In genomic region chr6:25490018-25490865, GRCh38 we compare ENCODE assay signal across 8 cellular contexts.
DNase-seq lines count a peak whose midpoint lies in the region; ATAC-seq, FAIRE-seq and TF ChIP-seq lines count a peak whose summit lies in the region.

No MANE protein-coding gene starts in this region.

- peak overlapping the region; percentile 49 for H2AFZ ChIP-seq in endothelial cell of umbilical vein (ENCODE audit: low read depth, low read length)

- intact Hi-C loops in endothelial cell of umbilical vein (cut with micrococcal nuclease) (loop anchor here (1.0 to 5.0 kb wide), 6 partner anchors 66 to 633 kb away; partner anchors contain the start of gene CARMIL1), mucosa of descending colon (cut with DNase I, micrococcal nuclease) (loop anchor here in 1 of 2 donors (5.0 kb wide), 1 partner anchor 223 kb away; no protein-coding TSS in a partner anchor)

- H3K27me3 ChIP-seq in endothelial cell of umbilical vein (ENCODE audit: control insufficient read depth in 2 of 2, insufficient read depth in 2 of 2, low read length in 2 of 2), result no peaks in the 10 kb centered on the region

- peak; percentile 88 for TF ChIP-seq CTCF in C4-2B (conservative IDR thresholded peaks at IDR 0.05)
- peak; percentile 73 to 83 for TF ChIP-seq CTCF in endothelial cell of umbilical vein (IDR thresholded peaks at IDR 0.05; ENCODE audit: extremely low read depth in 1 of 2, insufficient read depth in 1 of 2, low read depth in 1 of 2, low read length in 2 of 2)
- TF ChIP-seq CTCF in mucosa of descending colon (IDR thresholded peaks at IDR 0.05), result peak; percentile 58

- CTCF ChIA-PET in activated CD8-positive, alpha-beta memory T cell treated with anti-CD3 and anti-CD28 coated beads, Interleukin-2, amount 10 ng/mL, durations not matched to agents 7 days and 5 days (lab: Charles Lee), result interaction anchor here (0.7 to 8.8 kb wide), 44 partner anchors 9 to 267 kb away, joined by 3 to 104 read pairs (median 4); partner anchors contain the start of gene CARMIL1
- CTCF ChIA-PET in endothelial cell of umbilical vein (lab: Charles Lee), result interaction anchor here (0.5 to 3.8 kb wide), 62 partner anchors 8 to 634 kb away, joined by 3 to 164 read pairs (median 4); partner anchors contain the start of gene CARMIL1

- no peaks in the 10 kb centered on the region for H3K79me2 ChIP-seq in endothelial cell of umbilical vein (ENCODE audit: control insufficient read depth, insufficient read depth, low read length)

- H3K36me3 ChIP-seq in endothelial cell of umbilical vein (ENCODE audit: control insufficient read depth in 2 of 2, extremely low read depth in 1 of 2, insufficient read depth in 2 of 2, low read length in 2 of 2) (no peaks in the 10 kb centered on the region), mucosa of descending colon (ENCODE audit: low read depth) (no peaks in the 10 kb centered on the region)

- DNase-seq in HTR-8/SVneo (ENCODE audit: insufficient read length, low spot score) (peak; percentile 64), NOMO-1 treated with DMSO at 0.1 percent for 48 hours (lab: John Stamatoyannopoulos, UW; ENCODE audit: unreplicated experiment) (peak; percentile 70), endothelial cell of umbilical vein (ENCODE audit: low read depth, low spot score) (peak; percentile 73), mucosa of descending colon (peak; percentile 62 to 87 (median 72))
- peak; percentile 79 for DNase-seq in activated CD8-positive, alpha-beta memory T cell treated with anti-CD3 and anti-CD28 coated beads, Interleukin-2, amount 10 ng/mL, durations not matched to agents 7 days and 5 days
- peak; percentile 8 to 36 for DNase-seq in stimulated activated CD8-positive, alpha-beta memory T cell treated with anti-CD3 and anti-CD28 coated beads, Interleukin-7, amount 100 ng/mL, for 1 hour (ENCODE audit: low read depth in 2 of 2)

- ATAC-seq in GM19455 (IDR thresholded peaks at IDR 0.05; ENCODE audit: unreplicated experiment) (peak; percentile 76), mucosa of descending colon (peak; percentile 99)
- peak; percentile 79 for ATAC-seq in activated CD8-positive, alpha-beta memory T cell treated with anti-CD3 and anti-CD28 coated beads, Interleukin-2, amount 10 ng/mL, durations not matched to agents 7 days and 5 days

- no peaks in the 10 kb centered on the region for H3K9me1 ChIP-seq in endothelial cell of umbilical vein (replicated peaks; ENCODE audit: control insufficient read depth, extremely low read depth, insufficient read depth, low read length)

- H3K27me3 Mint-ChIP-seq in activated CD8-positive, alpha-beta memory T cell treated with anti-CD3 and anti-CD28 coated beads, Interleukin-2, amount 10 ng/mL, durations not matched to agents 7 days and 5 days, result no peaks in the 10 kb centered on the region

- H3K4me1 Mint-ChIP-seq in activated CD8-positive, alpha-beta memory T cell treated with anti-CD3 and anti-CD28 coated beads, Interleukin-2, amount 10 ng/mL, durations not matched to agents 7 days and 5 days, result peaks cover 4% of the 10 kb centered on the region

- H3K9me3 Mint-ChIP-seq in activated CD8-positive, alpha-beta memory T cell treated with anti-CD3 and anti-CD28 coated beads, Interleukin-2, amount 10 ng/mL, durations not matched to agents 7 days and 5 days (ENCODE audit: low read depth), result no peaks in the 10 kb centered on the region

- H4K20me1 ChIP-seq in endothelial cell of umbilical vein (replicated peaks; ENCODE audit: control insufficient read depth, extremely low read depth, insufficient read depth, low read length), result no peaks in the 10 kb centered on the region

- H3K36me3 Mint-ChIP-seq in activated CD8-positive, alpha-beta memory T cell treated with anti-CD3 and anti-CD28 coated beads, Interleukin-2, amount 10 ng/mL, durations not matched to agents 7 days and 5 days, result no peaks in the 10 kb centered on the region

- H3K4me3 ChIP-seq in endothelial cell of umbilical vein (replicated peaks in 1 of 3; ENCODE audit: insufficient read depth in 1 of 3, low read depth in 1 of 3, low read length in 3 of 3) (no peak overlapping the region), mucosa of descending colon (no peak overlapping the region)

- no TSS peak for BruUV-seq in endothelial cell of umbilical vein (replicated peaks; lab: Mats Ljungman, UMichigan)

- FAIRE-seq in HTR-8/SVneo (lab: Jason Lieb, UNC) (peak; percentile 4), endothelial cell of umbilical vein (lab: Jason Lieb, UNC) (peak; percentile 73)

- H3K9me3 ChIP-seq in endothelial cell of umbilical vein (replicated peaks; ENCODE audit: control insufficient read depth, insufficient read depth, low read length), result no peaks in the 10 kb centered on the region
- no peaks in the 10 kb centered on the region for H3K9me3 ChIP-seq in mucosa of descending colon

- dilution Hi-C loops in endothelial cell of umbilical vein (cut with MboI; ENCODE audit: extremely low pct_ligation_motif_present, low sequenced_read_pairs), result no loop called here

- no peak overlapping the region for H3K4me3 Mint-ChIP-seq in activated CD8-positive, alpha-beta memory T cell treated with anti-CD3 and anti-CD28 coated beads, Interleukin-2, amount 10 ng/mL, durations not matched to agents 7 days and 5 days

- H3K9ac ChIP-seq in endothelial cell of umbilical vein (replicated peaks; ENCODE audit: extremely low read depth, insufficient read depth, low read length), result no peak overlapping the region

- no peaks in the 10 kb centered on the region for H3K4me1 ChIP-seq in endothelial cell of umbilical vein (ENCODE audit: control insufficient read depth, extremely low read depth, insufficient read depth, low read length)
- no peaks in the 10 kb centered on the region for H3K4me1 ChIP-seq in mucosa of descending colon (ENCODE audit: low read depth)

- H3K27ac ChIP-seq in C4-2B (no peak overlapping the region), endothelial cell of umbilical vein (ENCODE audit: insufficient read depth, low read depth, low read length) (no peak overlapping the region)

- TF ChIP-seq POLR2A in endothelial cell of umbilical vein (IDR thresholded peaks at IDR 0.05; ENCODE audit: low read depth, low read length), result no peak

- H3K27ac Mint-ChIP-seq in activated CD8-positive, alpha-beta memory T cell treated with anti-CD3 and anti-CD28 coated beads, Interleukin-2, amount 10 ng/mL, durations not matched to agents 7 days and 5 days, result no peak overlapping the region

- POLR2A ChIA-PET in endothelial cell of umbilical vein (lab: Charles Lee), result interaction anchor here (1.0 kb wide), 1 partner anchor 212 kb away, joined by 4 read pairs; the partner anchor contains the start of gene CARMIL1

- no peak overlapping the region for H3K4me2 ChIP-seq in endothelial cell of umbilical vein (ENCODE audit: insufficient read depth, low read length)

TF ChIP-seq in endothelial cell of umbilical vein, 7 proteins besides CTCF, POLR2A, EP300 and RAD21:
- TF ChIP-seq JUN (IDR thresholded peaks at IDR 0.05; ENCODE audit: borderline replicate concordance, insufficient read depth, insufficient read length, low read depth) (no peak), MYC (IDR thresholded peaks at IDR 0.05; ENCODE audit: low read depth, low read length) (no peak), GATA2 (IDR thresholded peaks at IDR 0.05; ENCODE audit: insufficient read depth, insufficient read length, low read depth, low read length) (no peak), POLR2AphosphoS5 (IDR thresholded peaks at IDR 0.05; ENCODE audit: insufficient read depth, low read depth, low read length) (no peak), FOS (IDR thresholded peaks at IDR 0.05; ENCODE audit: borderline replicate concordance, insufficient read depth, low read length) (no peak), EZH2 (IDR thresholded peaks at IDR 0.05; ENCODE audit: borderline replicate concordance, low read depth, low read length, severe bottlenecking) (no peak)
- TF ChIP-seq, protein P1, sequence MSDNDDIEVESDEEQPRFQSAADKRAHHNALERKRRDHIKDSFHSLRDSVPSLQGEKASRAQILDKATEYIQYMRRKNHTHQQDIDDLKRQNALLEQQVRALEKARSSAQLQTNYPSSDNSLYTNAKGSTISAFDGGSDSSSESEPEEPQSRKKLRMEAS (IDR thresholded peaks at IDR 0.05; ENCODE audit: insufficient read depth, insufficient read length), result no peak

Comparison
In these comparisons a context has a peak if more than half of its experiments do, and no peak if none do; other contexts are left out.
1. DNase-seq: peak in every context shown above with its lines; median percentile 79 in activated CD8-positive, alpha-beta memory T cell treated with anti-CD3 and anti-CD28 coated beads, Interleukin-2, amount 10 ng/mL, durations not matched to agents 7 days and 5 days; 73 in endothelial cell of umbilical vein; 72 in mucosa of descending colon; 70 in NOMO-1 treated with DMSO at 0.1 percent for 48 hours; 64 in HTR-8/SVneo; 22 in stimulated activated CD8-positive, alpha-beta memory T cell treated with anti-CD3 and anti-CD28 coated beads, Interleukin-7, amount 100 ng/mL, for 1 hour.